In genomic region chr6:41787219-41787917, GRCh38 we compare ENCODE assay signal across 8 cellular contexts. TPM values are rescaled to one million over a fixed set of nuclear protein-coding genes. Genes with fewer than 3 reads are reported as not detected.
DNase-seq lines count a peak whose midpoint lies in the region; ATAC-seq and TF ChIP-seq lines count a peak whose summit lies in the region.

TOMM6 (plus strand) TSS chr6:41787694; CDS start chr6:41787698, 4 bp downstream.

- H3K79me2 ChIP-seq in mammary epithelial cell (ENCODE audit: insufficient read depth, low read length) = peaks cover 26% of the 10 kb centered on the region

- H4K20me1 ChIP-seq in mammary epithelial cell (ENCODE audit: insufficient read depth, low read length) = no peaks in the 10 kb centered on the region

- DNase-seq in AG08395 (ENCODE audit: low spot score) (peak; percentile 94), NCI-H2196 treated with DMSO at 0.1 percent for 48 hours (lab: John Stamatoyannopoulos, UW; ENCODE audit: unreplicated experiment) (peak; percentile 85), WERI-Rb-1 (peak; percentile 99), mammary epithelial cell (peak; percentile 92), immature natural killer cell (peak; percentile 92 to 94 (median 93)), spleen (peak; percentile 99)

- in situ Hi-C loops in mammary epithelial cell (cut with MboI; ENCODE audit: low sequenced_read_pairs in 2 of 2) = loop anchor here (5.0 to 25.0 kb wide), 3 partner anchors 257 to 425 kb away; partner anchors contain the start of gene MRPS10 (in 1 of the 2)

- dilution Hi-C loops in mammary epithelial cell (cut with HindIII; ENCODE audit: low sequenced_read_pairs) = loop anchor here (5.0 kb wide), 2 partner anchors 70 to 260 kb away; no protein-coding TSS in a partner anchor

- H3K27ac Mint-ChIP-seq in immature natural killer cell = peak within 1 kb of the TSS; percentile 92 to 98 (median 96)

- intact Hi-C loops in mammary epithelial cell (cut with micrococcal nuclease) = loop anchor here (1.0 to 10.0 kb wide), 6 partner anchors 53 to 777 kb away; partner anchors contain the start of genes BYSL, CCND3, MED20 and TFEB
- intact Hi-C loops in spleen (cut with DNase I; ENCODE audit: low total_unique reads) = no loop called here

- H3K4me3 ChIP-seq in WERI-Rb-1 (ENCODE audit: low read depth, low read length) (peak within 1 kb of the TSS; percentile 97), mammary epithelial cell (replicated peaks in 1 of 3; ENCODE audit: insufficient read depth in 1 of 3, low read depth in 2 of 3, low read length in 3 of 3) (peak within 1 kb of the TSS; percentile 63 to 98 (median 97)), spleen (peak within 1 kb of the TSS; percentile 79 to 93 (median 90))

- H3K9me3 ChIP-seq in WERI-Rb-1 (ENCODE audit: severe bottlenecking) (no peaks in the 10 kb centered on the region), mammary epithelial cell (replicated peaks; ENCODE audit: insufficient read depth, low read length) (no peaks in the 10 kb centered on the region), spleen (no peaks in the 10 kb centered on the region)

- H3K27ac ChIP-seq in WERI-Rb-1 (peak within 1 kb of the TSS; percentile 90), mammary epithelial cell (ENCODE audit: insufficient read depth, low read depth, low read length) (peak within 1 kb of the TSS; percentile 95), spleen (peak within 1 kb of the TSS; percentile 89 to 98 (median 94))

- CTCF ChIA-PET in mammary epithelial cell (lab: Charles Lee; ENCODE audit: low non-redundant PET) = interaction anchor here (0.6 to 0.8 kb wide), 5 partner anchors 134 to 1227 kb away, joined by 3 to 5 read pairs (median 5); partner anchors contain the start of gene MED20

- H3K9me3 Mint-ChIP-seq in immature natural killer cell = no peaks in the 10 kb centered on the region

- no TSS peak for BruUV-seq in mammary epithelial cell (replicated peaks; lab: Mats Ljungman, UMichigan)

- H3K4me2 ChIP-seq in mammary epithelial cell (ENCODE audit: insufficient read depth, low read depth, low read length) = peak within 1 kb of the TSS; percentile 99

- under 1% methylated on average over 30 of the region's 55 CpGs for WGBS in mammary epithelial cell (ENCODE audit: low coverage, missing lambda C conversion rate)
- WGBS in spleen, 5 donors = 0 to 1% (median 0%) methylated on average over 42 to 55 of the region's 55 CpGs

- peaks cover 0 to 8% (median 6%) of the 10 kb centered on the region in 3 donors for H3K36me3 Mint-ChIP-seq in immature natural killer cell

- TF ChIP-seq CTCF in WERI-Rb-1 (IDR thresholded peaks at IDR 0.05; ENCODE audit: low read depth, low read length) = peak; percentile 98
- TF ChIP-seq CTCF in mammary epithelial cell (conservative IDR thresholded peaks at IDR 0.05 in 1 of 2, IDR thresholded peaks at IDR 0.05 in 1 of 2; ENCODE audit: extremely low read depth in 1 of 2, insufficient read depth in 1 of 2, low read depth in 1 of 2, low read length in 2 of 2) = peak; percentile 76 to 90
- peak; percentile 93 to 99 (median 98) for TF ChIP-seq CTCF in spleen (IDR thresholded peaks at IDR 0.05 in 8 of 11, conservative IDR thresholded peaks at IDR 0.05 in 3 of 11)

- peak; percentile 22 to 68 (median 44) for TF ChIP-seq POLR2A in spleen (IDR thresholded peaks at IDR 0.05)

- H3K27me3 Mint-ChIP-seq in immature natural killer cell (ENCODE audit: low read depth in 3 of 3) = peaks cover 2 to 14% (median 9%) of the 10 kb centered on the region in 3 donors

- peaks cover 14 to 18% of the 10 kb centered on the region in 2 donors for H3K4me1 Mint-ChIP-seq in immature natural killer cell

- peaks cover 43% of the 10 kb centered on the region for H3K36me3 ChIP-seq in WERI-Rb-1
- H3K36me3 ChIP-seq in mammary epithelial cell (ENCODE audit: insufficient read depth, low read length) = peaks cover 23% of the 10 kb centered on the region
- peaks cover 0 to 59% (median 33%) of the 10 kb centered on the region in 6 donors for H3K36me3 ChIP-seq in spleen

- H2AFZ ChIP-seq in mammary epithelial cell (ENCODE audit: low read depth, low read length) = peak within 1 kb of the TSS; percentile 88

- no peaks in the 10 kb centered on the region for H3K27me3 ChIP-seq in WERI-Rb-1 (ENCODE audit: insufficient read depth, low read depth, severe bottlenecking)
- no peaks in the 10 kb centered on the region for H3K27me3 ChIP-seq in mammary epithelial cell (ENCODE audit: insufficient read depth, low read length)
- H3K27me3 ChIP-seq in spleen (replicated peaks in 1 of 7) = no peaks in the 10 kb centered on the region

- H3K4me3 Mint-ChIP-seq in immature natural killer cell = peak within 1 kb of the TSS; percentile 93 to 97 (median 96)

- ATAC-seq in GM18873 (IDR thresholded peaks at IDR 0.05; ENCODE audit: low FRiP score, unreplicated experiment) = peak; percentile 72
- peak; percentile 73 for ATAC-seq in HG03139 (IDR thresholded peaks at IDR 0.05; ENCODE audit: unreplicated experiment)

- peak within 1 kb of the TSS; percentile 98 for H3K9ac ChIP-seq in mammary epithelial cell (ENCODE audit: insufficient read depth, low read length)

- H3K4me1 ChIP-seq in mammary epithelial cell (ENCODE audit: insufficient read depth, low read length) = peaks cover 20% of the 10 kb centered on the region
- peaks cover 26 to 74% (median 52%) of the 10 kb centered on the region in 6 donors for H3K4me1 ChIP-seq in spleen

RNA-seq across cellular contexts. Expression of gene TOMM6, which starts in this region (rescaled TPM):
- 100 to 1,000 TPM in 1 of 2 donors, 10 to 100 TPM in 1; 59.7 to 175 TPM for total RNA-seq in mammary epithelial cell
- 485 TPM for polyA plus RNA-seq in mammary epithelial cell
- 153 TPM for polyA minus RNA-seq in mammary epithelial cell
- polyA plus RNA-seq in immature natural killer cell = 100 to 1,000 TPM; 291 to 367 (median 304) TPM
- 100 to 1,000 TPM; 110 to 152 (median 135) TPM for total RNA-seq in spleen
- 100 to 1,000 TPM; 376 to 439 (median 430) TPM for polyA plus RNA-seq in spleen

Comparison
In these comparisons a context has a peak if more than half of its experiments do, and no peak if none do; other contexts are left out.
1. Peak in every context shown above with its lines: DNase-seq, ATAC-seq, H3K4me3 ChIP-seq and H3K27ac ChIP-seq.